In genomic region chr12:107567871-107568619, GRCh38 we compare ENCODE assay signal across 28 cellular contexts.
"Had no signal": no experiment of that assay in that cellular context is flagged by ENCODE, and none has a peak within 500 bp of the region (broad histone marks: within the 10 kb centered on the region; RNA-seq: fewer than 3 reads in every experiment).

No MANE protein-coding gene starts in this region.

- FAIRE-seq: bronchial epithelial cell had no signal

- H3K27ac ChIP-seq: PC-9, SJCRH30, SK-N-MC had no signal

- H3K36me3 ChIP-seq: MG63, SJCRH30 had no signal

- H2AFZ ChIP-seq: PC-9 had no signal

- H3K9me3 ChIP-seq: MG63, SJCRH30 had no signal

- H3K27me3 ChIP-seq: MG63, SJCRH30 had no signal

- H3K4me3 ChIP-seq: MG63, PC-9, SJCRH30, SK-N-MC had no signal

- H3K4me2 ChIP-seq: PC-9 had no signal

- ATAC-seq: activated naive CD8-positive, alpha-beta T cell treated with anti-CD3 and anti-CD28 coated beads, Interleukin-2, amount 50 U/mL, for 24 hours; activated T-cell treated with anti-CD3 and anti-CD28 coated beads, Interleukin-2, amount 50 U/mL, for 4 hours had no signal

- DNase-seq: activated CD4-positive, alpha-beta memory T cell treated with anti-CD3 and anti-CD28 coated beads for 36 hours; activated CD4-positive, alpha-beta T cell treated with anti-CD3 and anti-CD28 coated beads, Interleukin-2, amount 50 U/mL, for 1 hour; activated CD8-positive, alpha-beta memory T cell treated with anti-CD3 and anti-CD28 coated beads, Interleukin-2, amount 50 U/mL, for 4 hours; activated effector memory CD4-positive, alpha-beta T cell treated with Interleukin-2 at 50 U/mL for 16 hours; activated naive CD4-positive, alpha-beta T cell treated with anti-CD3 and anti-CD28 coated beads, Interleukin-2, amount 10 ng/mL, durations not matched to agents 7 days and 5 days; activated naive CD8-positive, alpha-beta T cell treated with anti-CD3 and anti-CD28 coated beads, Interleukin-2, amount 50 U/mL, for 24 hours; activated T-cell treated with anti-CD3 and anti-CD28 coated beads for 4 hours; activated T-cell treated with anti-CD3 and anti-CD28 coated beads, Interleukin-2, amount 50 U/mL, for 4 hours; anterior cingulate cortex; caudate nucleus; cerebellar nuclear complex; Kasumi-1; NCI-H1048; NCI-H1105 treated with DMSO at 0.1 percent for 48 hours; NCI-H1436; NCI-H1694; NCI-H2029; NCI-H345; NCI-H524 treated with DMSO at 0.1 percent for 48 hours; NCI-H748 treated with DMSO at 0.1 percent for 48 hours; NK-92 treated with Interleukin-12 subunit alpha and Interleukin-12 subunit beta, amount 100 ng/mL, for 24 hours; PC-9; SHP77; SJCRH30; T1000 had no signal

- H3K4me1 ChIP-seq: SJCRH30 had no signal
